Comparison of ENCODE assay signal across 1 cellular context in the genomic region with DNA sequence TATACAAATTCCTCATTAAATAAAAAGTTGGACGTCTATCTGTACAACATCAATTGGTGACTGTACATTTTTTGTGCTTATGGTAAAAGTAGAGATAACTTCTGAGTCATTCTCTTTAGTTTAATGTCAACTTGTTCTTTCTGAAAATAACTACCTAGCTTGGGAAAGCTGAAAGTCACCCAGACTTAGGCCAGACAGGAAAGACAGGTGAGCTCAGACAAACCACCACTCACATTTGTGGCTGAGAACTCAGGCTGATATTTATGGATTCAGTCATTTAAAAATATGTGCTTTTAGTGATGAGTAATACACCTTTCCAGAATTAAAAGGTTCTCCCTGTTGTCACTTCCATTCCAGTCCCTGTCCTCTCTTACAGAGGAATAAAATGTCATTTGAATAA.
TF ChIP-seq lines count a peak whose summit lies in the region.

No MANE protein-coding gene starts in this region.

TF ChIP-seq in SK-N-SH, 30 proteins besides CTCF, POLR2A, EP300 and RAD21 (continued from another document):
- no peak for TF ChIP-seq EZH2phosphoT487 (IDR thresholded peaks at IDR 0.05; ENCODE audit: borderline replicate concordance, low read depth)
- no peak for TF ChIP-seq CHD2 (IDR thresholded peaks at IDR 0.05; ENCODE audit: low read length, partially characterized antibody)
- TF ChIP-seq SMC3 (IDR thresholded peaks at IDR 0.05; ENCODE audit: low read depth, low read length): no peak
- TF ChIP-seq TEAD4 (IDR thresholded peaks at IDR 0.05; ENCODE audit: borderline replicate concordance, insufficient read depth): no peak
- TF ChIP-seq ELF1 (IDR thresholded peaks at IDR 0.05): no peak
